Comparison of ENCODE assay signal across 24 cellular contexts in genomic region chr16:1788095-1788707, GRCh38. TPM values are rescaled to one million over a fixed set of nuclear protein-coding genes. Genes with fewer than 3 reads are reported as not detected.
DNase-seq lines count a peak whose midpoint lies in the region; ATAC-seq and TF ChIP-seq lines count a peak whose summit lies in the region.
"Had no signal": no experiment of that assay in that cellular context is flagged by ENCODE, and none has a peak within 500 bp of the region (broad histone marks: within the 10 kb centered on the region; RNA-seq: fewer than 3 reads in every experiment).

No MANE protein-coding gene starts in this region.

- H3K4me1 ChIP-seq in Caco-2, result no peaks in the 10 kb centered on the region
- H3K4me1 ChIP-seq: foreskin keratinocyte had no signal

- peaks cover 13% of the 10 kb centered on the region for H3K36me3 ChIP-seq in GM06990 (ENCODE audit: control insufficient read depth, insufficient read depth, low read length)
- H3K36me3 ChIP-seq in Caco-2 (ENCODE audit: control insufficient read depth, insufficient read depth, low read length), result peaks cover 2% of the 10 kb centered on the region; the same call in 1 of the 2 replicates

- BruUV-seq in Caco-2 (replicated peaks; lab: Mats Ljungman, UMichigan), result no TSS peak

- H3K27me3 Mint-ChIP-seq in CD14-positive monocyte (ENCODE audit: low read depth in 3 of 3) (no peaks in the 10 kb centered on the region), Caco-2 (ENCODE audit: insufficient read depth, unreplicated experiment) (no peaks in the 10 kb centered on the region)
- H3K27me3 Mint-ChIP-seq: activated naive CD8-positive, alpha-beta T cell treated with anti-CD3 and anti-CD28 coated beads, Interleukin-2, amount 10 ng/mL, durations not matched to agents 7 days and 5 days; CD4-positive, CD25-positive, alpha-beta regulatory T cell had no signal

- TF ChIP-seq CTCF in CD14-positive monocyte (IDR thresholded peaks at IDR 0.05) (no peak), GM06990 (IDR thresholded peaks at IDR 0.05; ENCODE audit: insufficient read depth, low read length, poor library complexity, severe bottlenecking) (no peak), Caco-2 (IDR thresholded peaks at IDR 0.05; ENCODE audit: insufficient read depth in 1 of 2, low read depth in 1 of 2, low read length in 1 of 2, severe bottlenecking in 1 of 2, unreplicated experiment in 1 of 2) (no peak)

- intact Hi-C loops in CD14-positive monocyte (cut with micrococcal nuclease) (loop anchor here in 1 of 2 donors (10.0 kb wide), 2 partner anchors 83 to 363 kb away; partner anchors contain the start of genes MAPK8IP3 and UQCC4), Caco-2 (cut with micrococcal nuclease; ENCODE audit: unreplicated experiment) (no loop called here)

- peaks cover 18 to 55% of the 10 kb centered on the region in 2 donors for H3K36me3 Mint-ChIP-seq in CD14-positive monocyte
- peaks cover 25% of the 10 kb centered on the region for H3K36me3 Mint-ChIP-seq in Caco-2 (ENCODE audit: insufficient read depth, unreplicated experiment)

- no peak overlapping the region for H3K4me3 Mint-ChIP-seq in CD14-positive monocyte
- no peak overlapping the region for H3K4me3 Mint-ChIP-seq in Caco-2 (ENCODE audit: unreplicated experiment)
- H3K4me3 Mint-ChIP-seq: activated naive CD8-positive, alpha-beta T cell treated with anti-CD3 and anti-CD28 coated beads, Interleukin-2, amount 10 ng/mL, durations not matched to agents 7 days and 5 days; GM23338 had no signal

- H3K4me1 Mint-ChIP-seq in CD14-positive monocyte (peaks cover 12% of the 10 kb centered on the region), Caco-2 (ENCODE audit: low read depth, unreplicated experiment) (no peaks in the 10 kb centered on the region)
- H3K4me1 Mint-ChIP-seq: GM23338 had no signal

- POLR2A ChIA-PET in Caco-2 (lab: Charles Lee), result no interaction called here

- DNase-seq in CD14-positive monocyte (ENCODE audit: low spot score), result peak; percentile 41
- DNase-seq in GM06990 (ENCODE audit: extremely low read depth, insufficient read length), result peak; percentile 7
- DNase-seq in left lobe of liver (ENCODE audit: low spot score), result peak; percentile 44
- DNase-seq in Caco-2, result no peak
- DNase-seq in NCI-H2171 (lab: John Stamatoyannopoulos, UW), result no peak
- DNase-seq: CD4-positive, CD25-positive, alpha-beta regulatory T cell; effector CD8-positive, alpha-beta T cell; erythroblast; mesenchymal stem cell; NCI-H1105 treated with DMSO at 0.1 percent for 48 hours; NCI-H2029 treated with DMSO at 0.1 percent for 48 hours; NCI-H345; NCI-H82; occipital lobe; SIG-M5; stimulated activated CD4-positive, alpha-beta T cell treated with anti-CD3 and anti-CD28 coated beads, Interleukin-12 subunit alpha, Interleukin-12 subunit beta, amount 100 ng/mL, for 4 hours; stomach had no signal

- ATAC-seq in left lobe of liver (no peak), HG02852 (IDR thresholded peaks at IDR 0.05; ENCODE audit: unreplicated experiment) (no peak)
- ATAC-seq: GM23338 had no signal

- no peaks in the 10 kb centered on the region for H3K9me3 ChIP-seq in Caco-2
- H3K9me3 ChIP-seq: stomach, tibial nerve had no signal

- H3K9me3 Mint-ChIP-seq in CD14-positive monocyte (no peaks in the 10 kb centered on the region), Caco-2 (ENCODE audit: unreplicated experiment) (no peaks in the 10 kb centered on the region)
- H3K9me3 Mint-ChIP-seq: activated naive CD8-positive, alpha-beta T cell treated with anti-CD3 and anti-CD28 coated beads, Interleukin-2, amount 10 ng/mL, durations not matched to agents 7 days and 5 days; CD4-positive, CD25-positive, alpha-beta regulatory T cell had no signal

- no peak overlapping the region for H3K27ac Mint-ChIP-seq in CD14-positive monocyte
- H3K27ac Mint-ChIP-seq in Caco-2 (ENCODE audit: unreplicated experiment), result no peak overlapping the region
- H3K27ac Mint-ChIP-seq: activated naive CD8-positive, alpha-beta T cell treated with anti-CD3 and anti-CD28 coated beads, Interleukin-2, amount 10 ng/mL, durations not matched to agents 7 days and 5 days; GM23338 had no signal

- H3K27me3 ChIP-seq in GM06990 (replicated peaks; ENCODE audit: control insufficient read depth, insufficient read depth, low read length), result no peaks in the 10 kb centered on the region
- H3K27me3 ChIP-seq in Caco-2 (replicated peaks; ENCODE audit: control insufficient read depth, insufficient read depth, low read length), result no peaks in the 10 kb centered on the region
- H3K27me3 ChIP-seq: foreskin keratinocyte, stomach, tibial nerve had no signal

- no peak overlapping the region for H3K4me3 ChIP-seq in GM06990 (replicated peaks; ENCODE audit: low read depth, low read length)
- H3K4me3 ChIP-seq in Caco-2 (ENCODE audit: low read depth, low read length), result no peak overlapping the region
- H3K4me3 ChIP-seq: GM23338, stomach, tibial nerve had no signal

- CTCF ChIA-PET in Caco-2 (lab: Charles Lee), result no interaction called here

RNA-seq across cellular contexts. Expression of gene IGFALS, which starts 5.3 kb away (rescaled TPM):
- polyA plus RNA-seq in CD14-positive monocyte, result not detected
- total RNA-seq in left lobe of liver (93.9 TPM), Caco-2 (2022) (not detected in 2 replicates)
- total RNA-seq: foreskin keratinocyte, GM23338, myocyte, occipital lobe had no signal
- polyA plus RNA-seq: foreskin keratinocyte, keratinocyte had no signal

RNA-seq across cellular contexts. Expression of gene NUBP2, which starts 5.4 kb away (rescaled TPM):
- 10 to 100 TPM; 57.9 to 69.5 TPM for polyA plus RNA-seq in CD14-positive monocyte
- total RNA-seq in left lobe of liver (37.9 TPM), Caco-2 (2022) (61.9 and 65.3 TPM in 2 replicates)

RNA-seq across cellular contexts. Expression of gene SPSB3, which starts 5.8 kb away (rescaled TPM):
- polyA plus RNA-seq in CD14-positive monocyte, result 10 to 100 TPM; 36.8 to 40.2 TPM
- 49.1 TPM for total RNA-seq in left lobe of liver
- 26.0 and 28.0 TPM in 2 replicates for total RNA-seq in Caco-2 (2022)

RNA-seq across cellular contexts. Expression of gene MRPS34, which starts 15.3 kb away (rescaled TPM):
- 100 to 1,000 TPM; 109 to 137 TPM for polyA plus RNA-seq in CD14-positive monocyte
- total RNA-seq in left lobe of liver, result 61.4 TPM
- 105 and 109 TPM in 2 replicates for total RNA-seq in Caco-2 (2022)

RNA-seq across cellular contexts. Expression of gene EME2, which starts 15.6 kb away (rescaled TPM):
- polyA plus RNA-seq in CD14-positive monocyte, result under 1 TPM; 0.26 to 0.48 TPM
- total RNA-seq in left lobe of liver (6.8 TPM), Caco-2 (2022) (24.1 and 26.7 TPM in 2 replicates)

Comparison
In these comparisons a context has a peak if more than half of its experiments do, and no peak if none do; other contexts are left out.
1. DNase-seq: peak in CD14-positive monocyte (single experiment), GM06990 (single experiment) and left lobe of liver (single experiment); none in Caco-2 (0 of 2) and NCI-H2171 (single experiment).
2. RNA of gene IGFALS, which starts 5.3 kb away (total RNA-seq): 93.9 TPM in left lobe of liver (single experiment); not detected in Caco-2; every median in the first group is over 10 times any median in the second.